In genomic region chr19:42420055-42420544, GRCh38 we compare ENCODE assay signal across 9 cellular contexts. TPM values are rescaled to one million over a fixed set of nuclear protein-coding genes. Genes with fewer than 3 reads are reported as not detected.
A peak's percentile ranks its signal among the peaks of the same experiment; 100 is the strongest.
DNase-seq lines count a peak whose midpoint lies in the region; ATAC-seq lines count a peak whose summit lies in the region.
"Had no signal": no experiment of that assay in that cellular context is flagged by ENCODE, and none has a peak within 500 bp of the region (broad histone marks: within the 10 kb centered on the region; RNA-seq: fewer than 3 reads in every experiment).

No MANE protein-coding gene starts in this region.

- intact Hi-C loops in right cardiac atrium (cut with DNase I), result no loop called here

- H3K27me3 ChIP-seq in right cardiac atrium (ENCODE audit: control insufficient read depth, insufficient read depth), result no peaks in the 10 kb centered on the region

- DNase-seq in D341Med (ENCODE audit: low spot score), result peak; percentile 80
- DNase-seq in SHP77 treated with DMSO at 0.1 percent for 48 hours (lab: John Stamatoyannopoulos, UW), result peak; percentile 34
- peak; percentile 84 for DNase-seq in activated naive CD4-positive, alpha-beta T cell treated with Interleukin-2 at 50 U/mL for 16 hours
- DNase-seq in right cardiac atrium, result peak in 1 of 3 donors; percentile 75
- peak; percentile 79 for DNase-seq in stimulated activated CD4-positive, alpha-beta T cell treated with anti-CD3 and anti-CD28 coated beads, Interleukin-4, amount 100 ng/mL, for 1 hour
- DNase-seq in NCI-H345 (lab: John Stamatoyannopoulos, UW), result no peak

- WGBS in right cardiac atrium, result 52% methylated on average over 10 of the region's 10 CpGs

- ATAC-seq in HG02798 (IDR thresholded peaks at IDR 0.05; ENCODE audit: poor library complexity, unreplicated experiment) (peak; percentile 35), right cardiac atrium (no peak), HG03432 (IDR thresholded peaks at IDR 0.05; ENCODE audit: unreplicated experiment) (no peak)

- H3K27ac ChIP-seq in right cardiac atrium (ENCODE audit: low read length), result peak overlapping the region; percentile 15

- no peaks in the 10 kb centered on the region for H3K9me3 ChIP-seq in right cardiac atrium (ENCODE audit: control insufficient read depth, low read length)

- H3K4me1 ChIP-seq in right cardiac atrium (ENCODE audit: control insufficient read depth, insufficient read depth, low read length), result peaks cover 10% of the 10 kb centered on the region

- H3K4me3 ChIP-seq in right cardiac atrium (ENCODE audit: low read length), result no peak overlapping the region

RNA-seq across cellular contexts. Expression of gene LIPE, which starts 7.1 kb away (rescaled TPM):
- total RNA-seq in right cardiac atrium, result 10 to 100 TPM in 2 of 4 donors, 1 to 10 TPM in 2; 9.4 to 44.9 (median 12.3) TPM
- polyA plus RNA-seq in right cardiac atrium, result 81.6 TPM

RNA-seq across cellular contexts. Expression of gene CXCL17, which starts 22.6 kb away (rescaled TPM):
- total RNA-seq in right cardiac atrium, result not detected
- polyA plus RNA-seq in right cardiac atrium, result not detected

RNA-seq across cellular contexts. Expression of gene CNFN, which starts 30.0 kb away (rescaled TPM):
- total RNA-seq in right cardiac atrium, result under 1 TPM in 3 of 4 donors, not detected in 1; 0.50 to 0.91 (median 0.66) TPM
- polyA plus RNA-seq in right cardiac atrium, result 1.9 TPM
- total RNA-seq: urinary bladder had no signal
